In genomic region chr7:100119075-100119700, GRCh38 we compare ENCODE assay signal across 8 cellular contexts. TPM values are rescaled to one million over a fixed set of nuclear protein-coding genes. Genes with fewer than 3 reads are reported as not detected.
DNase-seq lines count a peak whose midpoint lies in the region; ATAC-seq lines count a peak whose summit lies in the region.

Gene CNPY4 (plus strand): TSS chr7:100119634. CDS start chr7:100119745, 111 bp downstream.
Gene TAF6 (minus strand): TSS chr7:100119358. CDS start chr7:100114209, 5,149 bp downstream.

- H2BK12ac ChIP-seq in mesenchymal stem cell (ENCODE audit: low read length in 2 of 2) = peak within 1 kb of the TSS; percentile 56 to 75

- H4K8ac ChIP-seq in mesenchymal stem cell (ENCODE audit: low read length) = peak within 1 kb of the TSS; percentile 84

- under 1% methylated on average over 27 of the region's 35 CpGs for WGBS in mesenchymal stem cell

- ATAC-seq in GM19468 (IDR thresholded peaks at IDR 0.05; ENCODE audit: extremely low read depth, unreplicated experiment) = peak; percentile 33

- H3K4me2 ChIP-seq in mesenchymal stem cell (ENCODE audit: low read length, poor library complexity, severe bottlenecking) = peak within 1 kb of the TSS; percentile 82

- peaks cover 13% of the 10 kb centered on the region for H3K4me1 ChIP-seq in effector memory CD4-positive, alpha-beta T cell (ENCODE audit: control insufficient read depth, insufficient read depth, low read length, poor library complexity, severe bottlenecking)
- H3K4me1 ChIP-seq in mesenchymal stem cell (ENCODE audit: control insufficient read depth, insufficient read depth, low read depth, low read length) = peaks cover 11% of the 10 kb centered on the region

- H3K4ac ChIP-seq in mesenchymal stem cell (ENCODE audit: low read depth in 1 of 2, low read length in 2 of 2) = peak within 1 kb of the TSS; percentile 65 to 87

- H3K79me1 ChIP-seq in mesenchymal stem cell (replicated peaks; ENCODE audit: low read length, poor library complexity, severe bottlenecking) = peaks cover 31% of the 10 kb centered on the region

- H3K4me3 ChIP-seq in effector memory CD4-positive, alpha-beta T cell (ENCODE audit: insufficient read depth, low read depth, low read length, poor library complexity, severe bottlenecking) = peak within 1 kb of the TSS; percentile 90
- peak within 1 kb of the TSS; percentile 75 to 97 for H3K4me3 ChIP-seq in mesenchymal stem cell (ENCODE audit: insufficient read depth in 1 of 2, low read depth in 1 of 2, low read length in 2 of 2)

- H2AK5ac ChIP-seq in mesenchymal stem cell (ENCODE audit: low read length, severe bottlenecking) = peak within 1 kb of the TSS; percentile 24

- H2BK15ac ChIP-seq in mesenchymal stem cell (ENCODE audit: low read depth, poor library complexity, severe bottlenecking) = peak within 1 kb of the TSS; percentile 96

- CTCF ChIA-PET in activated CD8-positive, alpha-beta memory T cell treated with anti-CD3 and anti-CD28 coated beads for 36 hours (lab: Charles Lee) = no interaction called here

- H3K27ac ChIP-seq in effector memory CD4-positive, alpha-beta T cell (ENCODE audit: insufficient read depth, low read length, poor library complexity, severe bottlenecking) = peak within 1 kb of the TSS; percentile 96
- peak within 1 kb of the TSS; percentile 53 for H3K27ac ChIP-seq in mesenchymal stem cell (ENCODE audit: low read length, poor library complexity, severe bottlenecking)

- H3K23ac ChIP-seq in mesenchymal stem cell (ENCODE audit: low read length in 2 of 2) = no peak within 1 kb of the TSS

- DNase-seq in COLO668 (lab: John Stamatoyannopoulos, UW; ENCODE audit: unreplicated experiment) (peak; percentile 95), HT1080 (ENCODE audit: low read depth) (peak; percentile 91), NOMO-1 (lab: John Stamatoyannopoulos, UW; ENCODE audit: unreplicated experiment in 2 of 2) (peak; percentile 94 to 98), mesenchymal stem cell (peak; percentile 96)
- peak; percentile 89 to 94 (median 92) for DNase-seq in effector memory CD4-positive, alpha-beta T cell
- DNase-seq in stimulated activated CD8-positive, alpha-beta memory T cell treated with anti-CD3 and anti-CD28 coated beads, Interleukin-12 subunit alpha, Interleukin-12 subunit beta, amount 100 ng/mL, for 24 hours (ENCODE audit: extremely low read depth) = peak; percentile 89

- no peak within 1 kb of the TSS for H2BK120ac ChIP-seq in mesenchymal stem cell (ENCODE audit: low read depth, low read length)

- H2AFZ ChIP-seq in mesenchymal stem cell (ENCODE audit: low read depth, low read length) = peak within 1 kb of the TSS; percentile 6

- H3K36me3 ChIP-seq in effector memory CD4-positive, alpha-beta T cell (ENCODE audit: control insufficient read depth, insufficient read depth, low read length) = peaks cover 15% of the 10 kb centered on the region
- H3K36me3 ChIP-seq in mesenchymal stem cell (ENCODE audit: control insufficient read depth in 1 of 2, insufficient read depth in 2 of 2, low read depth in 1 of 2, low read length in 2 of 2) = peaks cover 16 to 19% of the 10 kb centered on the region in 2 experiments

- H3K9me3 ChIP-seq in effector memory CD4-positive, alpha-beta T cell (ENCODE audit: control insufficient read depth, low read length) = no peaks in the 10 kb centered on the region
- no peaks in the 10 kb centered on the region for H3K9me3 ChIP-seq in mesenchymal stem cell (ENCODE audit: control insufficient read depth, low read length)

- peak within 1 kb of the TSS; percentile 80 to 94 for H3K18ac ChIP-seq in mesenchymal stem cell (ENCODE audit: low read depth in 1 of 2, low read length in 2 of 2)

- H3K27me3 ChIP-seq in effector memory CD4-positive, alpha-beta T cell (replicated peaks; ENCODE audit: control insufficient read depth, insufficient read depth, low read length, poor library complexity, severe bottlenecking) = no peaks in the 10 kb centered on the region
- H3K27me3 ChIP-seq in mesenchymal stem cell (ENCODE audit: control insufficient read depth in 1 of 2, insufficient read depth in 1 of 2, low read length in 2 of 2) = no peaks in the 10 kb centered on the region

- H3K14ac ChIP-seq in mesenchymal stem cell (ENCODE audit: low read length in 2 of 2) = no peak within 1 kb of the TSS

- POLR2A ChIA-PET in activated CD8-positive, alpha-beta memory T cell treated with anti-CD3 and anti-CD28 coated beads for 36 hours (lab: Charles Lee) = interaction anchor here (1.8 kb wide), 1 partner anchor 24 kb away, joined by 6 read pairs; no protein-coding TSS in a partner anchor

- peak within 1 kb of the TSS; percentile 94 for H3K9ac ChIP-seq in mesenchymal stem cell (ENCODE audit: low read length)

- H2BK5ac ChIP-seq in mesenchymal stem cell (ENCODE audit: low read depth, low read length, poor library complexity, severe bottlenecking) = no peak within 1 kb of the TSS

- peak within 1 kb of the TSS; percentile 64 for H4K91ac ChIP-seq in mesenchymal stem cell (ENCODE audit: low read length)

RNA-seq across cellular contexts. Expression of gene CNPY4, which starts in this region (rescaled TPM):
- 11.8 and 12.0 TPM in 2 replicates for total RNA-seq in HT1080 (2014; rRNA removed; shearing (Covaris generic))
- 12.8 and 13.7 TPM in 2 replicates for polyA plus RNA-seq in HT1080 (2015; cell fraction: cytosol; rRNA removed)
- polyA plus RNA-seq in HT1080 (2015; cell fraction: nucleus; rRNA removed) = 15.4 and 16.7 TPM in 2 replicates
- total RNA-seq in activated CD8-positive, alpha-beta memory T cell treated with anti-CD3 and anti-CD28 coated beads for 36 hours = 10 to 100 TPM; 13.2 to 14.5 TPM
- 46.0 TPM for polyA plus RNA-seq in mesenchymal stem cell (2013, experiment 1 of 2)
- 43.5 TPM for polyA plus RNA-seq in mesenchymal stem cell (2013, experiment 2 of 2)

RNA-seq across cellular contexts. Expression of gene TAF6, which starts in this region (rescaled TPM):
- total RNA-seq in HT1080 (2014; rRNA removed; shearing (Covaris generic)) = 25.4 and 34.4 TPM in 2 replicates
- 34.7 and 36.1 TPM in 2 replicates for polyA plus RNA-seq in HT1080 (2015; cell fraction: cytosol; rRNA removed)
- 27.8 and 29.2 TPM in 2 replicates for polyA plus RNA-seq in HT1080 (2015; cell fraction: nucleus; rRNA removed)
- total RNA-seq in activated CD8-positive, alpha-beta memory T cell treated with anti-CD3 and anti-CD28 coated beads for 36 hours = 10 to 100 TPM; 70.2 to 75.6 TPM
- 56.7 TPM for polyA plus RNA-seq in mesenchymal stem cell (2013, experiment 1 of 2)
- 55.4 TPM for polyA plus RNA-seq in mesenchymal stem cell (2013, experiment 2 of 2)

Comparison
In these comparisons a context has a peak if more than half of its experiments do, and no peak if none do; other contexts are left out.
1. Peak in every context shown above with its lines: DNase-seq, ATAC-seq, H3K4me3 ChIP-seq and H3K27ac ChIP-seq.